1 cellular context compared by ENCODE assay signal in genomic region chr19:47668556-47668955, GRCh38. TPM values are rescaled to one million over a fixed set of nuclear protein-coding genes. Genes with fewer than 3 reads are reported as not detected.
"Had no signal": no experiment of that assay in that cellular context is flagged by ENCODE, and none has a peak within 500 bp of the region (broad histone marks: within the 10 kb centered on the region; RNA-seq: fewer than 3 reads in every experiment).

No MANE protein-coding gene starts in this region.

RNA-seq across cellular contexts. Expression of gene EHD2, which starts 44.7 kb away (rescaled TPM):
- polyA plus RNA-seq: immature natural killer cell had no signal
